ENCODE assay signal across 37 cellular contexts in genomic region chr10:133224076-133224475, GRCh38. TPM values are rescaled to one million over a fixed set of nuclear protein-coding genes. Genes with fewer than 3 reads are reported as not detected.
"Had no signal": no experiment of that assay in that cellular context is flagged by ENCODE, and none has a peak within 500 bp of the region (broad histone marks: within the 10 kb centered on the region; RNA-seq: fewer than 3 reads in every experiment).

No MANE protein-coding gene starts in this region.

- H3K4me3 Mint-ChIP-seq: activated B cell treated with CpG ODN at 0.5 μM for 24 hours; activated CD4-positive, alpha-beta memory T cell treated with anti-CD3 and anti-CD28 coated beads for 36 hours; activated CD4-positive, alpha-beta T cell treated with anti-CD3 and anti-CD28 coated beads for 36 hours; activated CD8-positive, alpha-beta T cell treated with anti-CD3 and anti-CD28 coated beads for 36 hours; activated naive CD4-positive, alpha-beta T cell treated with anti-CD3 and anti-CD28 coated beads for 36 hours; activated naive CD8-positive, alpha-beta T cell treated with anti-CD3 and anti-CD28 coated beads for 36 hours; activated T-cell treated with anti-CD3 and anti-CD28 coated beads, Interleukin-2, amount 50 U/mL, for 4 hours; activated T-cell treated with anti-CD3 and anti-CD28 coated beads, Interleukin-2, amount 50 U/mL, for 72 hours; activated T-helper 1 cell treated with anti-CD3 and anti-CD28 coated beads, Interleukin-12 subunit alpha, Interleukin-12 subunit beta, Interleukin-2, Interleukin-4 antibody, amounts not matched to agents 30 ng/mL and 10 ng/mL and 1 ng/mL, durations not matched to agents 14 hours and 24 hours and 36 hours; activated T-helper 17 cell treated with anti-CD3 and anti-CD28 coated beads, Interleukin-2, amount 50 U/mL, for 72 hours; T-helper 1 cell treated with Interleukin-12 subunit alpha and Interleukin-12 subunit beta and Interleukin-4 antibody, amounts not matched to agents 30 μg/mL and 1 μg/mL, for 36 hours; T-helper 2 cell treated with Interferon-gamma antibody and Interleukin-4, amounts not matched to agents 5 μg/mL and 100 μg/mL, for 36 hours had no signal

- ATAC-seq: activated CD4-positive, alpha-beta T cell treated with anti-CD3 and anti-CD28 coated beads for 36 hours; activated CD8-positive, alpha-beta T cell treated with anti-CD3 and anti-CD28 coated beads for 36 hours; activated naive CD4-positive, alpha-beta T cell treated with anti-CD3 and anti-CD28 coated beads, Interleukin-2, amount 50 U/mL, for 72 hours; activated T-cell treated with anti-CD3 and anti-CD28 coated beads, Interleukin-2, amount 50 U/mL, for 4 hours; activated T-cell treated with anti-CD3 and anti-CD28 coated beads, Interleukin-2, amount 50 U/mL, for 72 hours; activated T-helper 17 cell treated with anti-CD3 and anti-CD28 coated beads, Interleukin-2, amount 50 U/mL, for 72 hours; body of pancreas had no signal

- H3K27ac Mint-ChIP-seq: activated B cell treated with CpG ODN at 0.5 μM for 24 hours; activated CD4-positive, alpha-beta memory T cell treated with anti-CD3 and anti-CD28 coated beads for 36 hours; activated CD4-positive, alpha-beta T cell treated with anti-CD3 and anti-CD28 coated beads for 36 hours; activated CD8-positive, alpha-beta T cell treated with anti-CD3 and anti-CD28 coated beads for 36 hours; activated naive CD4-positive, alpha-beta T cell treated with anti-CD3 and anti-CD28 coated beads for 36 hours; activated naive CD8-positive, alpha-beta T cell treated with anti-CD3 and anti-CD28 coated beads for 36 hours; activated T-cell treated with anti-CD3 and anti-CD28 coated beads, Interleukin-2, amount 50 U/mL, for 72 hours; activated T-helper 1 cell treated with anti-CD3 and anti-CD28 coated beads, Interleukin-12 subunit alpha, Interleukin-12 subunit beta, Interleukin-2, Interleukin-4 antibody, amounts not matched to agents 30 ng/mL and 10 ng/mL and 1 ng/mL, durations not matched to agents 14 hours and 24 hours and 36 hours; activated T-helper 17 cell treated with anti-CD3 and anti-CD28 coated beads, Interleukin-2, amount 50 U/mL, for 72 hours; T-helper 1 cell treated with Interleukin-12 subunit alpha and Interleukin-12 subunit beta and Interleukin-4 antibody, amounts not matched to agents 30 μg/mL and 1 μg/mL, for 36 hours; T-helper 2 cell treated with Interferon-gamma antibody and Interleukin-4, amounts not matched to agents 5 μg/mL and 100 μg/mL, for 36 hours had no signal

- H3K36me3 Mint-ChIP-seq: activated CD4-positive, alpha-beta memory T cell treated with anti-CD3 and anti-CD28 coated beads for 36 hours; activated naive CD8-positive, alpha-beta T cell treated with anti-CD3 and anti-CD28 coated beads for 36 hours had no signal

- DNase-seq: activated B cell treated with CpG ODN at 0.5 μM for 24 hours; activated CD4-positive, alpha-beta memory T cell treated with anti-CD3 and anti-CD28 coated beads for 36 hours; activated CD4-positive, alpha-beta T cell treated with anti-CD3 and anti-CD28 coated beads for 36 hours; activated CD4-positive, alpha-beta T cell treated with anti-CD3 and anti-CD28 coated beads for 48 hours; activated CD4-positive, alpha-beta T cell treated with anti-CD3 and anti-CD28 coated beads, Interleukin-2, amount 50 U/mL, for 1 hour; activated CD4-positive, alpha-beta T cell treated with anti-CD3 and anti-CD28 coated beads, Interleukin-2, amount 50 U/mL, for 4 hours; activated CD4-positive, CD25-positive, alpha-beta regulatory T cell treated with anti-CD3 and anti-CD28 coated beads, Interleukin-2, amount 50 U/mL, for 72 hours; activated CD8-positive, alpha-beta memory T cell treated with anti-CD3 and anti-CD28 coated beads, Interleukin-2, amount 50 U/mL, for 4 hours; activated CD8-positive, alpha-beta T cell treated with anti-CD3 and anti-CD28 coated beads for 36 hours; activated effector memory CD4-positive, alpha-beta T cell treated with anti-CD3 and anti-CD28 coated beads, Interleukin-2, amount 50 U/mL, for 16 hours; activated gamma-delta T cell treated with Interleukin-2 at 50 U/mL for 16 hours; activated naive CD4-positive, alpha-beta T cell; activated naive CD4-positive, alpha-beta T cell treated with anti-CD3 and anti-CD28 coated beads for 36 hours; activated naive CD4-positive, alpha-beta T cell treated with anti-CD3 and anti-CD28 coated beads, Interleukin-2, amount 50 U/mL, for 16 hours; activated naive CD8-positive, alpha-beta T cell treated with anti-CD3 and anti-CD28 coated beads for 36 hours; activated T-cell treated with anti-CD3 and anti-CD28 coated beads for 4 hours; activated T-cell treated with anti-CD3 and anti-CD28 coated beads, Interleukin-2, amount 50 U/mL, for 1 hour; activated T-cell treated with anti-CD3 and anti-CD28 coated beads, Interleukin-2, amount 50 U/mL, for 4 hours; activated T-cell treated with anti-CD3 and anti-CD28 coated beads, Interleukin-2, amount 50 U/mL, for 72 hours; adrenal gland; amniotic stem cell; aorta; body of pancreas; brain microvascular endothelial cell; central memory CD4-positive, alpha-beta T cell; T-helper 1 cell; T-helper 2 cell; T-helper 9 cell had no signal

- H3K9me3 Mint-ChIP-seq: activated B cell treated with CpG ODN at 0.5 μM for 24 hours; activated CD4-positive, alpha-beta memory T cell treated with anti-CD3 and anti-CD28 coated beads for 36 hours; activated CD8-positive, alpha-beta T cell treated with anti-CD3 and anti-CD28 coated beads for 36 hours; activated naive CD4-positive, alpha-beta T cell treated with anti-CD3 and anti-CD28 coated beads for 36 hours; activated naive CD4-positive, alpha-beta T cell treated with anti-CD3 and anti-CD28 coated beads, Interleukin-2, amount 50 U/mL, for 72 hours; activated naive CD8-positive, alpha-beta T cell treated with anti-CD3 and anti-CD28 coated beads for 36 hours; activated T-cell treated with anti-CD3 and anti-CD28 coated beads, Interleukin-2, amount 50 U/mL, for 4 hours; activated T-cell treated with anti-CD3 and anti-CD28 coated beads, Interleukin-2, amount 50 U/mL, for 72 hours; activated T-helper 1 cell treated with anti-CD3 and anti-CD28 coated beads, Interleukin-12 subunit alpha, Interleukin-12 subunit beta, Interleukin-2, Interleukin-4 antibody, amounts not matched to agents 30 ng/mL and 10 ng/mL and 1 ng/mL, durations not matched to agents 14 hours and 24 hours and 36 hours; activated T-helper 17 cell treated with anti-CD3 and anti-CD28 coated beads, Interleukin-2, amount 50 U/mL, for 72 hours; T-helper 1 cell treated with Interleukin-12 subunit alpha and Interleukin-12 subunit beta and Interleukin-4 antibody, amounts not matched to agents 30 μg/mL and 1 μg/mL, for 36 hours; T-helper 2 cell treated with Interferon-gamma antibody and Interleukin-4, amounts not matched to agents 5 μg/mL and 100 μg/mL, for 36 hours had no signal

RNA-seq across cellular contexts. Expression of gene UTF1, which starts 5.9 kb away (rescaled TPM):
- total RNA-seq: activated B cell treated with CpG ODN at 0.5 μM for 24 hours; activated CD4-positive, alpha-beta memory T cell treated with anti-CD3 and anti-CD28 coated beads for 36 hours; activated CD4-positive, alpha-beta T cell treated with anti-CD3 and anti-CD28 coated beads for 36 hours; activated CD8-positive, alpha-beta memory T cell treated with anti-CD3 and anti-CD28 coated beads for 36 hours; activated CD8-positive, alpha-beta T cell treated with anti-CD3 and anti-CD28 coated beads for 36 hours; activated naive CD4-positive, alpha-beta T cell treated with anti-CD3 and anti-CD28 coated beads for 36 hours; activated naive CD4-positive, alpha-beta T cell treated with anti-CD3 and anti-CD28 coated beads, Interleukin-2, amount 50 U/mL, for 72 hours; activated naive CD8-positive, alpha-beta T cell treated with anti-CD3 and anti-CD28 coated beads for 36 hours; activated T-helper 1 cell treated with anti-CD3 and anti-CD28 coated beads, Interleukin-12 subunit alpha, Interleukin-12 subunit beta, Interleukin-2, Interleukin-4 antibody, amounts not matched to agents 30 ng/mL and 10 ng/mL and 1 ng/mL, durations not matched to agents 14 hours and 24 hours and 36 hours; activated T-helper 17 cell treated with anti-CD3 and anti-CD28 coated beads, Interleukin-2, amount 50 U/mL, for 72 hours; aorta; body of pancreas; breast epithelium; cardiac septum; cerebellum had no signal

RNA-seq across cellular contexts. Expression of gene VENTX, which starts 13.6 kb away (rescaled TPM):
- total RNA-seq: activated CD4-positive, alpha-beta T cell treated with anti-CD3 and anti-CD28 coated beads for 36 hours; activated CD8-positive, alpha-beta memory T cell treated with anti-CD3 and anti-CD28 coated beads for 36 hours; activated naive CD4-positive, alpha-beta T cell treated with anti-CD3 and anti-CD28 coated beads for 36 hours; activated naive CD4-positive, alpha-beta T cell treated with anti-CD3 and anti-CD28 coated beads, Interleukin-2, amount 50 U/mL, for 72 hours; activated naive CD8-positive, alpha-beta T cell treated with anti-CD3 and anti-CD28 coated beads for 36 hours; activated T-cell treated with anti-CD3 and anti-CD28 coated beads, Interleukin-2, amount 50 U/mL, for 4 hours; activated T-helper 1 cell treated with anti-CD3 and anti-CD28 coated beads, Interleukin-12 subunit alpha, Interleukin-12 subunit beta, Interleukin-2, Interleukin-4 antibody, amounts not matched to agents 30 ng/mL and 10 ng/mL and 1 ng/mL, durations not matched to agents 14 hours and 24 hours and 36 hours had no signal
